1 cellular context compared by ENCODE assay signal in the genomic region with DNA sequence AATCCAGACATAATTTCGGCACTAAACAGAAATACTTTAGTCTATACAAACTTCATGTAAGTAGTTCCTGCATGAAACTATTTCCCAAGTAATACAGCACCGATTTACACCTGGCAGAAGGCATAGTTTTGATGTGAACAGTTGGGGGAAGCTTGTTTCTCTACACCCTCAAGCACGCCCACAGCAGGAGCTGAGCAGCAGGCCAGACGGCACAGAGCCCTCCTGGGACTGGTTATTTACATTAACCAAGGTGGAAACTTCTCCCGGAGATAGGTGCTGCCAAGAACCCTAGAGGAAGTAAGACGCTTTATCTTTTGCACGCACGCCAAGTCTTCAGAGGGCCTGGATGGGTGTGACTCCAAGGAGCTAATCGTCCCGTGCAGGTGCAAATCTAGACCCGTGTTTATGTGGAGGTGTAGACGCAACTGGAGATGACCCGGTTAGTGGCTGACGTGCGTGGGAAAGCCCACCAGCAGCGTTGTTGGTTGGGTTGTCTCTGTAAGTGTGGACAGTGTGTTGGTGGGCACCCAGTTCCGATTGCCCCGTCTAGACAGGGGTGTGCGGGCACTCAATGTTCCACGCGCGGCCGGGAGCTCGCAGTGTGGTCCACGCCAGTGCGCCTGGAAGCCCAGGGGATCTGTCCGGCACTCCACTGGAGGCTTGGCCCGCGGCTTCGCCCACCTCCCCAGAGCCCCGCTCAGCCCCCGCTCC.
TF ChIP-seq lines count a peak whose summit lies in the region.

No MANE protein-coding gene starts in this region.

TF ChIP-seq in HepG2, 621 proteins besides CTCF, POLR2A, EP300 and RAD21 (continued from another document):
- 0 out of 2 replicates have a peak, but pooled peaks have one; percentile 12 for TF ChIP-seq KDM2A (CRISPR knock-in tag; IDR thresholded peaks at IDR 0.05; ENCODE audit: borderline replicate concordance, low read depth)
- 0 out of 2 replicates have a peak, but pooled peaks have one; percentile 30 for TF ChIP-seq MYC (CRISPR knock-in tag; IDR thresholded peaks at IDR 0.05; ENCODE audit: borderline replicate concordance)
- TF ChIP-seq ASH2L (IDR thresholded peaks at IDR 0.05; ENCODE audit: insufficient read length, low read depth, low read length) = peak; percentile 29
- no peak for TF ChIP-seq NFATC3 (CRISPR knock-in tag; IDR thresholded peaks at IDR 0.05)
- TF ChIP-seq, protein P1, sequence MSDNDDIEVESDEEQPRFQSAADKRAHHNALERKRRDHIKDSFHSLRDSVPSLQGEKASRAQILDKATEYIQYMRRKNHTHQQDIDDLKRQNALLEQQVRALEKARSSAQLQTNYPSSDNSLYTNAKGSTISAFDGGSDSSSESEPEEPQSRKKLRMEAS (IDR thresholded peaks at IDR 0.05) = peak; percentile 18
- peak; percentile 43; the same call in 1 of the 2 replicates for TF ChIP-seq ZBTB7A (CRISPR knock-in tag; IDR thresholded peaks at IDR 0.05)
- 0 out of 2 replicates have a peak, but pooled peaks have one; percentile 35 for TF ChIP-seq ISL2 (CRISPR knock-in tag; IDR thresholded peaks at IDR 0.05)
- TF ChIP-seq, protein P2, sequence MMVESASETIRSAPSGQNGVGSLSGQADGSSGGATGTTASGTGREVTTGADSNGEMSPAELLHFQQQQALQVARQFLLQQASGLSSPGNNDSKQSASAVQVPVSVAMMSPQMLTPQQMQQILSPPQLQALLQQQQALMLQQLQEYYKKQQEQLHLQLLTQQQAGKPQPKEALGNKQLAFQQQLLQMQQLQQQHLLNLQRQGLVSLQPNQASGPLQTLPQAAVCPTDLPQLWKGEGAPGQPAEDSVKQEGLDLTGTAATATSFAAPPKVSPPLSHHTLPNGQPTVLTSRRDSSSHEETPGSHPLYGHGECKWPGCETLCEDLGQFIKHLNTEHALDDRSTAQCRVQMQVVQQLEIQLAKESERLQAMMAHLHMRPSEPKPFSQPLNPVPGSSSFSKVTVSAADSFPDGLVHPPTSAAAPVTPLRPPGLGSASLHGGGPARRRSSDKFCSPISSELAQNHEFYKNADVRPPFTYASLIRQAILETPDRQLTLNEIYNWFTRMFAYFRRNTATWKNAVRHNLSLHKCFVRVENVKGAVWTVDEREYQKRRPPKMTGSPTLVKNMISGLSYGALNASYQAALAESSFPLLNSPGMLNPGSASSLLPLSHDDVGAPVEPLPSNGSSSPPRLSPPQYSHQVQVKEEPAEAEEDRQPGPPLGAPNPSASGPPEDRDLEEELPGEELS (CRISPR knock-in tag; IDR thresholded peaks at IDR 0.05) = peak; percentile 42; the same call in 1 of the 2 replicates
- no peak for TF ChIP-seq FOXP1 (IDR thresholded peaks at IDR 0.05)
- TF ChIP-seq FOXP1 (CRISPR knock-in tag; IDR thresholded peaks at IDR 0.05) = no peak
- TF ChIP-seq, protein P3, sequence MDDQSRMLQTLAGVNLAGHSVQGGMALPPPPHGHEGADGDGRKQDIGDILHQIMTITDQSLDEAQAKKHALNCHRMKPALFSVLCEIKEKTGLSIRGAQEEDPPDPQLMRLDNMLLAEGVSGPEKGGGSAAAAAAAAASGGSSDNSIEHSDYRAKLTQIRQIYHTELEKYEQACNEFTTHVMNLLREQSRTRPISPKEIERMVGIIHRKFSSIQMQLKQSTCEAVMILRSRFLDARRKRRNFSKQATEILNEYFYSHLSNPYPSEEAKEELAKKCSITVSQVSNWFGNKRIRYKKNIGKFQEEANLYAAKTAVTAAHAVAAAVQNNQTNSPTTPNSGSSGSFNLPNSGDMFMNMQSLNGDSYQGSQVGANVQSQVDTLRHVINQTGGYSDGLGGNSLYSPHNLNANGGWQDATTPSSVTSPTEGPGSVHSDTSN (CRISPR knock-in tag; IDR thresholded peaks at IDR 0.05; ENCODE audit: borderline replicate concordance) = 0 out of 2 replicates have a peak, but pooled peaks have one; percentile 14
TF ChIP-seq in HepG2: peak in this region for 43.
